ENCODE assay signal across 7 cellular contexts in genomic region chr1:182299054-182299727, GRCh38.
A peak's percentile ranks its signal among the peaks of the same experiment; 100 is the strongest.
DNase-seq lines count a peak whose midpoint lies in the region; ATAC-seq and TF ChIP-seq lines count a peak whose summit lies in the region.
"Not testable (repeated sequence)": the region's sequence is repeated elsewhere in the genome, so short reads cannot be mapped to it uniquely, and the experiment has no call there.

No MANE protein-coding gene starts in this region.

- H3K27me3 Mint-ChIP-seq in Calu3 (ENCODE audit: unreplicated experiment); activated CD4-positive, alpha-beta T cell treated with anti-CD3 and anti-CD28 coated beads, Interleukin-2, amount 10 ng/mL, durations not matched to agents 7 days and 5 days; activated T-helper 17 cell treated with anti-CD3 and anti-CD28 coated beads, Interleukin-2, amount 50 U/mL, for 72 hours; dendritic cell treated with granulocyte-macrophage colony-stimulating factor and Interleukin-4, amounts not matched to agents 40 ng/mL and 50 ng/mL, for 4 days: not testable (repeated sequence)

- H3K4me3 Mint-ChIP-seq in Calu3 (ENCODE audit: low read depth, unreplicated experiment); activated CD4-positive, alpha-beta T cell treated with anti-CD3 and anti-CD28 coated beads, Interleukin-2, amount 10 ng/mL, durations not matched to agents 7 days and 5 days; dendritic cell treated with granulocyte-macrophage colony-stimulating factor and Interleukin-4, amounts not matched to agents 40 ng/mL and 50 ng/mL, for 4 days: not testable (repeated sequence)
- peak overlapping the region; percentile 27 for H3K4me3 Mint-ChIP-seq in activated T-helper 17 cell treated with anti-CD3 and anti-CD28 coated beads, Interleukin-2, amount 50 U/mL, for 72 hours

- H4K5ac ChIP-seq in mesendoderm (ENCODE audit: low read length) = not testable (repeated sequence)

- H3K4me3 ChIP-seq in mesendoderm (ENCODE audit: low read length) = not testable (repeated sequence)

- H2BK15ac ChIP-seq in mesendoderm (replicated peaks; ENCODE audit: low read depth) = not testable (repeated sequence)

- not testable (repeated sequence) for H2AK5ac ChIP-seq in mesendoderm (ENCODE audit: low read length)

- H4K8ac ChIP-seq in mesendoderm (ENCODE audit: low read depth, low read length) = not testable (repeated sequence)

- not testable (repeated sequence) for TF ChIP-seq CTCF in Calu3 (IDR thresholded peaks at IDR 0.05; ENCODE audit: unreplicated experiment)

- H3K79me1 ChIP-seq in mesendoderm (ENCODE audit: low read length) = not testable (repeated sequence)

- not testable (repeated sequence) for H3K27ac ChIP-seq in mesendoderm (ENCODE audit: low read depth, low read length)
- peak overlapping the region; percentile 85 for H3K27ac ChIP-seq in substantia nigra (ENCODE audit: low read depth, low read length, poor library complexity, severe bottlenecking)

- H3K4me1 Mint-ChIP-seq in Calu3 (ENCODE audit: low read depth, unreplicated experiment) = peaks cover 31% of the 10 kb centered on the region
- peaks cover 34% of the 10 kb centered on the region for H3K4me1 Mint-ChIP-seq in activated CD4-positive, alpha-beta T cell treated with anti-CD3 and anti-CD28 coated beads, Interleukin-2, amount 10 ng/mL, durations not matched to agents 7 days and 5 days
- peaks cover 18% of the 10 kb centered on the region for H3K4me1 Mint-ChIP-seq in activated T-helper 17 cell treated with anti-CD3 and anti-CD28 coated beads, Interleukin-2, amount 50 U/mL, for 72 hours
- H3K4me1 Mint-ChIP-seq in dendritic cell treated with granulocyte-macrophage colony-stimulating factor and Interleukin-4, amounts not matched to agents 40 ng/mL and 50 ng/mL, for 4 days (ENCODE audit: low read depth) = peaks cover 68% of the 10 kb centered on the region

- not testable (repeated sequence) for H3K4me1 ChIP-seq in mesendoderm (ENCODE audit: control insufficient read depth, low read depth, low read length)

- not testable (repeated sequence) for H3K27me3 ChIP-seq in mesendoderm (ENCODE audit: insufficient read depth, low read length, poor library complexity)

- not testable (repeated sequence) for H3K36me3 ChIP-seq in mesendoderm (ENCODE audit: control insufficient read depth, insufficient read depth, low read length)

- H3K36me3 Mint-ChIP-seq in Calu3 (ENCODE audit: insufficient read depth, unreplicated experiment); activated CD4-positive, alpha-beta T cell treated with anti-CD3 and anti-CD28 coated beads, Interleukin-2, amount 10 ng/mL, durations not matched to agents 7 days and 5 days (ENCODE audit: low read depth); activated T-helper 17 cell treated with anti-CD3 and anti-CD28 coated beads, Interleukin-2, amount 50 U/mL, for 72 hours (ENCODE audit: low read depth); dendritic cell treated with granulocyte-macrophage colony-stimulating factor and Interleukin-4, amounts not matched to agents 40 ng/mL and 50 ng/mL, for 4 days (ENCODE audit: low read depth): not testable (repeated sequence)

- not testable (repeated sequence) for H2BK120ac ChIP-seq in mesendoderm (ENCODE audit: low read depth, low read length)

- H2BK5ac ChIP-seq in mesendoderm (ENCODE audit: low read length) = not testable (repeated sequence)

- H3K9ac ChIP-seq in mesendoderm (ENCODE audit: low read length) = not testable (repeated sequence)

- H3K4me2 ChIP-seq in mesendoderm (ENCODE audit: low read length) = not testable (repeated sequence)

- no CpG with 5 or more reads among the region's 14 CpGs for WGBS in mesendoderm (ENCODE audit: extremely low coverage, insufficient coverage, low lambda C conversion rate)

- H3K9me3 Mint-ChIP-seq in Calu3 (ENCODE audit: low read depth, unreplicated experiment); activated CD4-positive, alpha-beta T cell treated with anti-CD3 and anti-CD28 coated beads, Interleukin-2, amount 10 ng/mL, durations not matched to agents 7 days and 5 days; activated T-helper 17 cell treated with anti-CD3 and anti-CD28 coated beads, Interleukin-2, amount 50 U/mL, for 72 hours: not testable (repeated sequence)
- H3K9me3 Mint-ChIP-seq in dendritic cell treated with granulocyte-macrophage colony-stimulating factor and Interleukin-4, amounts not matched to agents 40 ng/mL and 50 ng/mL, for 4 days = peaks cover 14% of the 10 kb centered on the region

- not testable (repeated sequence) for H3K18ac ChIP-seq in mesendoderm (ENCODE audit: low read length)

- DNase-seq in Calu3; activated CD4-positive, alpha-beta T cell treated with anti-CD3 and anti-CD28 coated beads, Interleukin-2, amount 10 ng/mL, durations not matched to agents 7 days and 5 days; mesendoderm; substantia nigra (lab: John Stamatoyannopoulos, UW): not testable (repeated sequence)
- peak; percentile 26 for DNase-seq in NCI-H82 (lab: John Stamatoyannopoulos, UW)

- peak overlapping the region; percentile 30 for H3K56ac ChIP-seq in mesendoderm (ENCODE audit: low read length)

- H3K27ac Mint-ChIP-seq in Calu3 (ENCODE audit: unreplicated experiment) = peak overlapping the region; percentile 3
- peak overlapping the region; percentile 15 for H3K27ac Mint-ChIP-seq in activated CD4-positive, alpha-beta T cell treated with anti-CD3 and anti-CD28 coated beads, Interleukin-2, amount 10 ng/mL, durations not matched to agents 7 days and 5 days
- H3K27ac Mint-ChIP-seq in activated T-helper 17 cell treated with anti-CD3 and anti-CD28 coated beads, Interleukin-2, amount 50 U/mL, for 72 hours = peak overlapping the region; percentile 76
- H3K27ac Mint-ChIP-seq in dendritic cell treated with granulocyte-macrophage colony-stimulating factor and Interleukin-4, amounts not matched to agents 40 ng/mL and 50 ng/mL, for 4 days = peak overlapping the region; percentile 7

- BruUV-seq in Calu3 (replicated peaks; lab: Mats Ljungman, UMichigan) = not testable (repeated sequence)

- POLR2A ChIA-PET in activated CD4-positive, alpha-beta T cell treated with anti-CD3 and anti-CD28 coated beads, Interleukin-2, amount 10 ng/mL, durations not matched to agents 7 days and 5 days (lab: Charles Lee) = not testable (repeated sequence)

- H3K79me2 ChIP-seq in mesendoderm (ENCODE audit: control insufficient read depth, insufficient read depth, low read length) = not testable (repeated sequence)

- CTCF ChIA-PET in Calu3 (lab: Charles Lee) = interaction anchor here (0.7 to 1.1 kb wide), 4 partner anchors 9 to 190 kb away, joined by 3 to 6 read pairs (median 3); no protein-coding TSS in a partner anchor
- CTCF ChIA-PET in activated CD4-positive, alpha-beta T cell treated with anti-CD3 and anti-CD28 coated beads, Interleukin-2, amount 10 ng/mL, durations not matched to agents 7 days and 5 days (lab: Charles Lee) = interaction anchor here (0.6 to 1.4 kb wide), 7 partner anchors 9 to 214 kb away, joined by 3 to 5 read pairs (median 3); no protein-coding TSS in a partner anchor

- not testable (repeated sequence) for ATAC-seq in activated T-helper 17 cell treated with anti-CD3 and anti-CD28 coated beads, Interleukin-2, amount 50 U/mL, for 72 hours (replicated peaks)

- not testable (repeated sequence) for H3K23ac ChIP-seq in mesendoderm (ENCODE audit: low read length)

- H3K4ac ChIP-seq in mesendoderm (ENCODE audit: low read depth, low read length) = not testable (repeated sequence)

- intact Hi-C loops in Calu3 (cut with micrococcal nuclease; ENCODE audit: unreplicated experiment); dendritic cell treated with granulocyte-macrophage colony-stimulating factor and Interleukin-4, amounts not matched to agents 40 ng/mL and 50 ng/mL, for 4 days (cut with micrococcal nuclease): not testable (repeated sequence)

Comparison
In these comparisons a context has a peak if more than half of its experiments do, and no peak if none do; other contexts are left out.
1. H3K27ac Mint-ChIP-seq: peak in every context shown above with its lines; median percentile 76 in activated T-helper 17 cell treated with anti-CD3 and anti-CD28 coated beads, Interleukin-2, amount 50 U/mL, for 72 hours; 15 in activated CD4-positive, alpha-beta T cell treated with anti-CD3 and anti-CD28 coated beads, Interleukin-2, amount 10 ng/mL, durations not matched to agents 7 days and 5 days; 7 in dendritic cell treated with granulocyte-macrophage colony-stimulating factor and Interleukin-4, amounts not matched to agents 40 ng/mL and 50 ng/mL, for 4 days; 3 in Calu3.